Comparison of ENCODE assay signal across 1 cellular context in genomic region chr3:11010406-11011165, GRCh38.
TF ChIP-seq lines count a peak whose summit lies in the region.

No MANE protein-coding gene starts in this region.

TF ChIP-seq in HepG2, 621 proteins besides CTCF, POLR2A, EP300 and RAD21 (continued from another document):
- no peak for TF ChIP-seq CREB1 (IDR thresholded peaks at IDR 0.05)
- no peak for TF ChIP-seq CREB1 (CRISPR knock-in tag; IDR thresholded peaks at IDR 0.05)
- no peak for TF ChIP-seq TSC22D2 (CRISPR knock-in tag; IDR thresholded peaks at IDR 0.05; ENCODE audit: borderline replicate concordance)
- TF ChIP-seq ZBTB20 (CRISPR knock-in tag; IDR thresholded peaks at IDR 0.05; ENCODE audit: borderline replicate concordance, low read depth): no peak
- no peak for TF ChIP-seq ZNF747 (CRISPR knock-in tag; IDR thresholded peaks at IDR 0.05; ENCODE audit: borderline replicate concordance)
- TF ChIP-seq GPN1 (CRISPR knock-in tag; IDR thresholded peaks at IDR 0.05; ENCODE audit: borderline replicate concordance): no peak
- TF ChIP-seq ZNF776 (CRISPR knock-in tag; IDR thresholded peaks at IDR 0.05): no peak
- TF ChIP-seq PRMT3 (CRISPR knock-in tag; IDR thresholded peaks at IDR 0.05; ENCODE audit: borderline replicate concordance, low read depth): no peak
- TF ChIP-seq ELF3 (CRISPR knock-in tag; IDR thresholded peaks at IDR 0.05): no peak
- TF ChIP-seq, protein P1, sequence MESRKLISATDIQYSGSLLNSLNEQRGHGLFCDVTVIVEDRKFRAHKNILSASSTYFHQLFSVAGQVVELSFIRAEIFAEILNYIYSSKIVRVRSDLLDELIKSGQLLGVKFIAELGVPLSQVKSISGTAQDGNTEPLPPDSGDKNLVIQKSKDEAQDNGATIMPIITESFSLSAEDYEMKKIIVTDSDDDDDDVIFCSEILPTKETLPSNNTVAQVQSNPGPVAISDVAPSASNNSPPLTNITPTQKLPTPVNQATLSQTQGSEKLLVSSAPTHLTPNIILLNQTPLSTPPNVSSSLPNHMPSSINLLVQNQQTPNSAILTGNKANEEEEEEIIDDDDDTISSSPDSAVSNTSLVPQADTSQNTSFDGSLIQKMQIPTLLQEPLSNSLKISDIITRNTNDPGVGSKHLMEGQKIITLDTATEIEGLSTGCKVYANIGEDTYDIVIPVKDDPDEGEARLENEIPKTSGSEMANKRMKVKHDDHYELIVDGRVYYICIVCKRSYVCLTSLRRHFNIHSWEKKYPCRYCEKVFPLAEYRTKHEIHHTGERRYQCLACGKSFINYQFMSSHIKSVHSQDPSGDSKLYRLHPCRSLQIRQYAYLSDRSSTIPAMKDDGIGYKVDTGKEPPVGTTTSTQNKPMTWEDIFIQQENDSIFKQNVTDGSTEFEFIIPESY (CRISPR knock-in tag; IDR thresholded peaks at IDR 0.05): no peak
- no peak for TF ChIP-seq CSRNP1 (CRISPR knock-in tag; IDR thresholded peaks at IDR 0.05)
- no peak for TF ChIP-seq NCOR1 (IDR thresholded peaks at IDR 0.05; ENCODE audit: borderline replicate concordance, low read length)
- TF ChIP-seq, protein P2, sequence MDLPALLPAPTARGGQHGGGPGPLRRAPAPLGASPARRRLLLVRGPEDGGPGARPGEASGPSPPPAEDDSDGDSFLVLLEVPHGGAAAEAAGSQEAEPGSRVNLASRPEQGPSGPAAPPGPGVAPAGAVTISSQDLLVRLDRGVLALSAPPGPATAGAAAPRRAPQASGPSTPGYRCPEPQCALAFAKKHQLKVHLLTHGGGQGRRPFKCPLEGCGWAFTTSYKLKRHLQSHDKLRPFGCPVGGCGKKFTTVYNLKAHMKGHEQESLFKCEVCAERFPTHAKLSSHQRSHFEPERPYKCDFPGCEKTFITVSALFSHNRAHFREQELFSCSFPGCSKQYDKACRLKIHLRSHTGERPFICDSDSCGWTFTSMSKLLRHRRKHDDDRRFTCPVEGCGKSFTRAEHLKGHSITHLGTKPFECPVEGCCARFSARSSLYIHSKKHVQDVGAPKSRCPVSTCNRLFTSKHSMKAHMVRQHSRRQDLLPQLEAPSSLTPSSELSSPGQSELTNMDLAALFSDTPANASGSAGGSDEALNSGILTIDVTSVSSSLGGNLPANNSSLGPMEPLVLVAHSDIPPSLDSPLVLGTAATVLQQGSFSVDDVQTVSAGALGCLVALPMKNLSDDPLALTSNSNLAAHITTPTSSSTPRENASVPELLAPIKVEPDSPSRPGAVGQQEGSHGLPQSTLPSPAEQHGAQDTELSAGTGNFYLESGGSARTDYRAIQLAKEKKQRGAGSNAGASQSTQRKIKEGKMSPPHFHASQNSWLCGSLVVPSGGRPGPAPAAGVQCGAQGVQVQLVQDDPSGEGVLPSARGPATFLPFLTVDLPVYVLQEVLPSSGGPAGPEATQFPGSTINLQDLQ (CRISPR knock-in tag; IDR thresholded peaks at IDR 0.05): no peak
- TF ChIP-seq ZNF678 (CRISPR knock-in tag; IDR thresholded peaks at IDR 0.05): no peak
- TF ChIP-seq ZNF766 (CRISPR knock-in tag; IDR thresholded peaks at IDR 0.05; ENCODE audit: borderline replicate concordance): no peak
TF ChIP-seq in HepG2: peak in this region for 0.
